8 cellular contexts compared by ENCODE assay signal in genomic region chr18:76450452-76450851, GRCh38. TPM values are rescaled to one million over a fixed set of nuclear protein-coding genes. Genes with fewer than 3 reads are reported as not detected.
DNase-seq lines count a peak whose midpoint lies in the region; ATAC-seq, FAIRE-seq and TF ChIP-seq lines count a peak whose summit lies in the region.

No MANE protein-coding gene starts in this region.

- H3K9me3 ChIP-seq in AG04450 (ENCODE audit: control insufficient read depth, insufficient read depth, low read length), result no peaks in the 10 kb centered on the region

- no peaks in the 10 kb centered on the region for H3K9me3 Mint-ChIP-seq in effector memory CD8-positive, alpha-beta T cell
- H3K9me3 Mint-ChIP-seq in naive B cell, result no peaks in the 10 kb centered on the region

- H3K27me3 ChIP-seq in AG04450 (ENCODE audit: control insufficient read depth, insufficient read depth, low read length), result no peaks in the 10 kb centered on the region

- no peak for ATAC-seq in effector memory CD8-positive, alpha-beta T cell (replicated peaks)
- ATAC-seq in naive B cell (ENCODE audit: low read depth in 2 of 2) (no peak), GM21528 (IDR thresholded peaks at IDR 0.05; ENCODE audit: low FRiP score, unreplicated experiment) (no peak)

- H3K27me3 Mint-ChIP-seq in effector memory CD8-positive, alpha-beta T cell, result peaks cover 62 to 78% of the 10 kb centered on the region in 2 donors
- no peaks in the 10 kb centered on the region for H3K27me3 Mint-ChIP-seq in naive B cell

- H3K4me3 Mint-ChIP-seq in effector memory CD8-positive, alpha-beta T cell, result peak overlapping the region; percentile 76 to 79
- H3K4me3 Mint-ChIP-seq in naive B cell, result peak overlapping the region; percentile 91 to 98 (median 95)

- H3K4me1 Mint-ChIP-seq in effector memory CD8-positive, alpha-beta T cell (ENCODE audit: low read depth in 2 of 2), result peaks cover 4 to 43% of the 10 kb centered on the region in 2 donors
- peaks cover 56 to 71% (median 64%) of the 10 kb centered on the region in 3 donors for H3K4me1 Mint-ChIP-seq in naive B cell

- no peak for FAIRE-seq in urothelium cell line (lab: Jason Lieb, UNC)

- no peak overlapping the region for H3K27ac Mint-ChIP-seq in effector memory CD8-positive, alpha-beta T cell
- H3K27ac Mint-ChIP-seq in naive B cell, result peak overlapping the region in 4 of 6 donors; percentile 39 to 82 (median 77)

- POLR2A ChIA-PET in AG04450 (lab: Yijun Ruan, JAX), result interaction anchor here (1.2 kb wide), 1 partner anchor 29 kb away, joined by 3 read pairs; no protein-coding TSS in a partner anchor

- peak overlapping the region; percentile 62 for H3K4me3 ChIP-seq in AG04450 (ENCODE audit: low read depth, low read length)
- H3K4me3 ChIP-seq in NB4 (ENCODE audit: low read depth, low read length), result peak overlapping the region; percentile 52

- no peak for TF ChIP-seq POLR2A in NB4 (IDR thresholded peaks at IDR 0.05; ENCODE audit: extremely low read depth, insufficient read length)

- CTCF ChIA-PET in AG04450 (lab: Charles Lee), result interaction anchor here (0.5 to 1.3 kb wide), 2 partner anchors 52 to 207 kb away, joined by 3 to 5 read pairs; no protein-coding TSS in a partner anchor

- TF ChIP-seq CTCF in AG04450 (IDR thresholded peaks at IDR 0.05; ENCODE audit: low read depth, low read length) (no peak), NB4 (IDR thresholded peaks at IDR 0.05; ENCODE audit: low read depth, low read length) (no peak), GM13977 (IDR thresholded peaks at IDR 0.05; ENCODE audit: extremely low read depth, insufficient read depth, missing control alignments) (no peak)

- in situ Hi-C loops in GM13977 (cut with MboI; ENCODE audit: low pct_unique_long_range_greater_than_20kb, low sequenced_read_pairs, unreplicated experiment), result no loop called here

- H3K36me3 Mint-ChIP-seq in effector memory CD8-positive, alpha-beta T cell (ENCODE audit: insufficient read depth), result no peaks in the 10 kb centered on the region
- peaks cover 0 to 3% of the 10 kb centered on the region in 2 donors for H3K36me3 Mint-ChIP-seq in naive B cell

- H3K27ac ChIP-seq in AG04450 (ENCODE audit: low read depth, low read length), result peak overlapping the region; percentile 67

- DNase-seq in AG04450 (ENCODE audit: low read depth, low spot score) (no peak), NB4 (ENCODE audit: low read depth) (no peak), naive B cell (no peak), urothelium cell line (ENCODE audit: low spot score) (no peak), GM13977 (ENCODE audit: low spot score) (no peak), HUDEP-2 (lab: John Stamatoyannopoulos, UW; ENCODE audit: unreplicated experiment in 76 of 76) (no peak)
- no peak for DNase-seq in effector memory CD8-positive, alpha-beta T cell

RNA-seq across cellular contexts. Expression of gene ZNF516, which starts 44.6 kb away (rescaled TPM):
- polyA plus RNA-seq in AG04450 (2011; rRNA removed) (15.0 and 15.5 TPM in 2 replicates), naive B cell (ENCODE audit: low read depth in 6 of 6) (1 to 10 TPM; 1.7 to 7.5 (median 4.8) TPM)
- polyA minus RNA-seq in AG04450 (2011; rRNA and poly(A)+ RNA removed), result 46.5 and 50.4 TPM in 2 replicates

Comparison
In these comparisons a context has a peak if more than half of its experiments do, and no peak if none do; other contexts are left out.
1. H3K27ac Mint-ChIP-seq: peak in naive B cell (4 of 6); none in effector memory CD8-positive, alpha-beta T cell (0 of 2).